In the genomic region with DNA sequence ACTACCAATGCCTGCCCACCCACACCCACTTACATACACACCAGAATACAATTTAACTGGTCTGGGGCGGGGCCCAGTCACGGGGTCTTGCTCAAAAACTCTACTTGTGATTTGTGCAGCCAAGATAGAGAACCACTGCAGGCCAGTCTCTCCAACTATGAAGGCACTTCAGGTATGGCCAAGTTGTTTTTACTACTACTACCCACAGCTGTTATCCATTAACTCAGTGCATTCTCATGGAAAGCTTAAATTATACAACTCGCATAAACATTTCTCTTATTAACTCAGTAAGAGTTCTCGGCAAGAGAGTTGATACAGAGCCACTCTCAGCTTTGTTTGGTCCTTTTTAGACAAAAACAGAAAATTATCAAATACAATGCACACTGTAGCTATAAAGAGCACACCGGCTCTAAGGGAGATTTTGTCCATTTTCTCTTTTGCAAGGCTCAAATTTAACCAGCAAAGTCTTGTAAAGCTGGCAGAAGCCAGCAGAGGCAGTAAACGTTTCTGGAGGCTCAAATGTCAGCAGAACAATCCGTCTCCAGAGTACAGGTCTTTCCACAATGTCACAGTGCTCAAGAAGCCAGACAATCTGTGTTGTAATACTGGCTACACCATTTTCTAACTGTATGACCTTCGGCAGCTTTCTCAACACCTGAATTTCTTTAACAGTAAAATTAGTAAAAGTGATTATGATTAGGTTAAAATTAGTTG, we compare ENCODE assay signal across 10 cellular contexts.
DNase-seq lines count a peak whose midpoint lies in the region; ATAC-seq and TF ChIP-seq lines count a peak whose summit lies in the region.
"Had no signal": no experiment of that assay in that cellular context is flagged by ENCODE, and none has a peak within 500 bp of the region (broad histone marks: within the 10 kb centered on the region; RNA-seq: fewer than 3 reads in every experiment).

No MANE protein-coding gene starts in this region.

- peaks cover 36% of the 10 kb centered on the region for H3K9me3 Mint-ChIP-seq in activated CD4-positive, alpha-beta T cell treated with anti-CD3 and anti-CD28 coated beads, Interleukin-2, amount 10 ng/mL, durations not matched to agents 7 days and 5 days
- H3K9me3 Mint-ChIP-seq in progenitor cell of endocrine pancreas (ENCODE audit: low read depth), result peaks cover 9% of the 10 kb centered on the region

- peaks cover 42% of the 10 kb centered on the region for H3K36me3 Mint-ChIP-seq in activated CD4-positive, alpha-beta T cell treated with anti-CD3 and anti-CD28 coated beads, Interleukin-2, amount 10 ng/mL, durations not matched to agents 7 days and 5 days (ENCODE audit: low read depth)
- H3K36me3 Mint-ChIP-seq in progenitor cell of endocrine pancreas (ENCODE audit: insufficient read depth), result no peaks in the 10 kb centered on the region

- POLR2A ChIA-PET in activated CD4-positive, alpha-beta T cell treated with anti-CD3 and anti-CD28 coated beads, Interleukin-2, amount 10 ng/mL, durations not matched to agents 7 days and 5 days (lab: Charles Lee), result no interaction called here

- peaks cover 28% of the 10 kb centered on the region for H3K27me3 Mint-ChIP-seq in activated CD4-positive, alpha-beta T cell treated with anti-CD3 and anti-CD28 coated beads, Interleukin-2, amount 10 ng/mL, durations not matched to agents 7 days and 5 days
- H3K27me3 Mint-ChIP-seq in progenitor cell of endocrine pancreas, result no peaks in the 10 kb centered on the region

- no peak for DNase-seq in activated CD4-positive, alpha-beta T cell treated with anti-CD3 and anti-CD28 coated beads, Interleukin-2, amount 10 ng/mL, durations not matched to agents 7 days and 5 days
- DNase-seq in activated CD4-positive, alpha-beta T cell treated with anti-CD3 and anti-CD28 coated beads for 48 hours, result no peak
- DNase-seq in M059J (ENCODE audit: low read depth) (peak; percentile 17), dedifferentiated amniotic fluid mesenchymal stem cell (ENCODE audit: extremely low spot score) (peak; percentile 56), progenitor cell of endocrine pancreas (ENCODE audit: low spot score, unreplicated experiment) (no peak)
- DNase-seq: C1 segment of cervical spinal cord, NCI-H446 treated with DMSO at 0.1 percent for 48 hours had no signal

- H3K27ac Mint-ChIP-seq in activated CD4-positive, alpha-beta T cell treated with anti-CD3 and anti-CD28 coated beads, Interleukin-2, amount 10 ng/mL, durations not matched to agents 7 days and 5 days, result peak overlapping the region; percentile 41
- no peak overlapping the region for H3K27ac Mint-ChIP-seq in progenitor cell of endocrine pancreas

- CTCF ChIA-PET in activated CD4-positive, alpha-beta T cell treated with anti-CD3 and anti-CD28 coated beads, Interleukin-2, amount 10 ng/mL, durations not matched to agents 7 days and 5 days (lab: Charles Lee), result interaction anchor here (1.4 to 1.5 kb wide), 3 partner anchors 13 to 100 kb away, joined by 4 to 6 read pairs (median 4); no protein-coding TSS in a partner anchor

- peak overlapping the region; percentile 1 for H3K4me3 Mint-ChIP-seq in activated CD4-positive, alpha-beta T cell treated with anti-CD3 and anti-CD28 coated beads, Interleukin-2, amount 10 ng/mL, durations not matched to agents 7 days and 5 days
- no peak overlapping the region for H3K4me3 Mint-ChIP-seq in progenitor cell of endocrine pancreas (ENCODE audit: low read depth)

- peak; percentile 26 for TF ChIP-seq CTCF in progenitor cell of endocrine pancreas (IDR thresholded peaks at IDR 0.05; ENCODE audit: unreplicated experiment)

- peaks cover 67% of the 10 kb centered on the region for H3K4me1 Mint-ChIP-seq in activated CD4-positive, alpha-beta T cell treated with anti-CD3 and anti-CD28 coated beads, Interleukin-2, amount 10 ng/mL, durations not matched to agents 7 days and 5 days
- H3K4me1 Mint-ChIP-seq in progenitor cell of endocrine pancreas (ENCODE audit: low read depth), result peaks cover 7% of the 10 kb centered on the region

- ATAC-seq in GM19035 (IDR thresholded peaks at IDR 0.05; ENCODE audit: unreplicated experiment) (no peak), HG02840 (IDR thresholded peaks at IDR 0.05; ENCODE audit: low FRiP score, unreplicated experiment) (no peak), GM21737 (IDR thresholded peaks at IDR 0.05; ENCODE audit: unreplicated experiment) (no peak)

Comparison
In these comparisons a context has a peak if more than half of its experiments do, and no peak if none do; other contexts are left out.
1. DNase-seq: peak in M059J (single experiment) and dedifferentiated amniotic fluid mesenchymal stem cell (single experiment); none in activated CD4-positive, alpha-beta T cell treated with anti-CD3 and anti-CD28 coated beads, Interleukin-2, amount 10 ng/mL, durations not matched to agents 7 days and 5 days (single experiment), activated CD4-positive, alpha-beta T cell treated with anti-CD3 and anti-CD28 coated beads for 48 hours (single experiment) and progenitor cell of endocrine pancreas (single experiment).